In genomic region chr1:27713869-27714513, GRCh38 we compare ENCODE assay signal across 23 cellular contexts. TPM values are rescaled to one million over a fixed set of nuclear protein-coding genes. Genes with fewer than 3 reads are reported as not detected.
A peak's percentile ranks its signal among the peaks of the same experiment; 100 is the strongest.
DNase-seq lines count a peak whose midpoint lies in the region; ATAC-seq, FAIRE-seq and TF ChIP-seq lines count a peak whose summit lies in the region.
"Had no signal": no experiment of that assay in that cellular context is flagged by ENCODE, and none has a peak within 500 bp of the region (broad histone marks: within the 10 kb centered on the region; RNA-seq: fewer than 3 reads in every experiment).

No MANE protein-coding gene starts in this region.

- H3K27me3 Mint-ChIP-seq in astrocyte (ENCODE audit: low read depth, unreplicated experiment) (peaks cover 2% of the 10 kb centered on the region), nephron (ENCODE audit: low read depth) (peaks cover 11% of the 10 kb centered on the region)

- H3K4me3 Mint-ChIP-seq in astrocyte (ENCODE audit: unreplicated experiment), result no peak overlapping the region
- no peak overlapping the region for H3K4me3 Mint-ChIP-seq in nephron
- H3K4me3 Mint-ChIP-seq: CD8-positive, alpha-beta T cell had no signal

- H3K4me2 ChIP-seq in astrocyte (ENCODE audit: low read length), result no peak overlapping the region

- H3K9me3 ChIP-seq in cardiac muscle cell (ENCODE audit: low read depth) (no peaks in the 10 kb centered on the region), left ventricle myocardium inferior (replicated peaks) (peaks cover 11% of the 10 kb centered on the region), astrocyte (ENCODE audit: insufficient read depth, low read depth, low read length) (no peaks in the 10 kb centered on the region), thyroid gland (no peaks in the 10 kb centered on the region), kidney (ENCODE audit: control insufficient read depth in 1 of 2, low read length in 2 of 2) (peaks cover 0 to 7% of the 10 kb centered on the region in 2 donors)

- no peak for TF ChIP-seq POLR2A in thyroid gland (IDR thresholded peaks at IDR 0.05)

- no peaks in the 10 kb centered on the region for H3K27me3 ChIP-seq in cardiac muscle cell
- H3K27me3 ChIP-seq in left ventricle myocardium inferior (ENCODE audit: low read depth), result peaks cover 13% of the 10 kb centered on the region
- H3K27me3 ChIP-seq in astrocyte (ENCODE audit: insufficient read depth, low read length), result peaks cover 10% of the 10 kb centered on the region
- H3K27me3 ChIP-seq in thyroid gland, result no peaks in the 10 kb centered on the region

- TF ChIP-seq CTCF in cardiac muscle cell (IDR thresholded peaks at IDR 0.05; ENCODE audit: low read depth, low read length) (no peak), left ventricle myocardium inferior (IDR thresholded peaks at IDR 0.05; ENCODE audit: borderline replicate concordance) (no peak), astrocyte (IDR thresholded peaks at IDR 0.05; ENCODE audit: insufficient read depth, low read depth, low read length) (no peak), nephron (IDR thresholded peaks at IDR 0.05; ENCODE audit: unreplicated experiment in 3 of 3) (no peak), thyroid gland (IDR thresholded peaks at IDR 0.05) (no peak), kidney (IDR thresholded peaks at IDR 0.05; ENCODE audit: borderline replicate concordance, extremely low read depth, insufficient read depth) (no peak)

- H3K4me1 ChIP-seq in cardiac muscle cell (ENCODE audit: low read depth), result peaks cover 9% of the 10 kb centered on the region
- H3K4me1 ChIP-seq in left ventricle myocardium inferior, result no peaks in the 10 kb centered on the region
- H3K4me1 ChIP-seq in astrocyte (ENCODE audit: insufficient read depth, low read length), result no peaks in the 10 kb centered on the region
- H3K4me1 ChIP-seq in thyroid gland, result peaks cover 25 to 32% of the 10 kb centered on the region in 2 donors
- no peaks in the 10 kb centered on the region for H3K4me1 ChIP-seq in kidney (ENCODE audit: control insufficient read depth in 1 of 2, insufficient read depth in 1 of 2, low read depth in 1 of 2, low read length in 2 of 2)

- H3K27ac ChIP-seq in cardiac muscle cell (peak overlapping the region; percentile 46), left ventricle myocardium inferior (replicated peaks) (no peak overlapping the region), astrocyte (ENCODE audit: low read depth, low read length) (no peak overlapping the region), thyroid gland (peak overlapping the region; percentile 25 to 80 (median 79)), kidney (ENCODE audit: low read depth in 2 of 2, low read length in 2 of 2) (no peak overlapping the region)
- H3K27ac ChIP-seq: 22Rv1, GM23248, HL-60 had no signal

- ATAC-seq in left lobe of liver, result no peak
- ATAC-seq: CD8-positive, alpha-beta T cell had no signal

- H2AFZ ChIP-seq in astrocyte (ENCODE audit: low read depth, low read length), result no peak overlapping the region
- H2AFZ ChIP-seq: GM23248 had no signal

- no peaks in the 10 kb centered on the region for H3K79me2 ChIP-seq in astrocyte (ENCODE audit: insufficient read depth, low read length)

- intact Hi-C loops in left ventricle myocardium inferior (cut with micrococcal nuclease) (no loop called here), thyroid gland (cut with DNase I) (no loop called here), kidney (cut with DNase I) (no loop called here)

- DNase-seq in cardiac muscle cell (ENCODE audit: low read depth in 1 of 2, low spot score in 1 of 2) (no peak), left ventricle myocardium inferior (no peak), astrocyte (ENCODE audit: low read depth) (no peak), thyroid gland (peak in 1 of 2 donors; percentile 35), DMS153 (lab: John Stamatoyannopoulos, UW) (no peak), kidney (no peak), left lobe of liver (ENCODE audit: low spot score) (no peak)
- DNase-seq: ACHN; C1 segment of cervical spinal cord; CD8-positive, alpha-beta T cell; GM23248; HCEC 1CT; Karpas-422; NCI-H1694; NCI-H2171; NCI-H345; NCI-H524 treated with DMSO at 0.1 percent for 48 hours; NCI-H82; Right ventricle myocardium superior had no signal

- H3K27ac Mint-ChIP-seq in astrocyte (ENCODE audit: unreplicated experiment), result peak overlapping the region; percentile 51
- peak overlapping the region; percentile 39 to 62 (median 50) for H3K27ac Mint-ChIP-seq in nephron
- H3K27ac Mint-ChIP-seq: CD8-positive, alpha-beta T cell had no signal

- H3K9ac ChIP-seq in astrocyte (ENCODE audit: low read length) (no peak overlapping the region), kidney (ENCODE audit: low read length in 2 of 2) (no peak overlapping the region)
- H3K9ac ChIP-seq: GM23248 had no signal

- H4K20me1 ChIP-seq in astrocyte (ENCODE audit: insufficient read depth, low read length), result no peaks in the 10 kb centered on the region

- no peak for FAIRE-seq in astrocyte (lab: Jason Lieb, UNC)
- no peak for FAIRE-seq in kidney (lab: Jason Lieb, UNC)
- FAIRE-seq: D721Med had no signal

- H3K9me3 Mint-ChIP-seq in astrocyte (ENCODE audit: unreplicated experiment) (peaks cover 11% of the 10 kb centered on the region), nephron (peaks cover 5% of the 10 kb centered on the region)

- H3K36me3 Mint-ChIP-seq in astrocyte (ENCODE audit: low read depth, unreplicated experiment) (peaks cover 6% of the 10 kb centered on the region), nephron (ENCODE audit: low read depth) (no peaks in the 10 kb centered on the region)
- H3K36me3 Mint-ChIP-seq: CD8-positive, alpha-beta T cell had no signal

- 65 to 76% methylated on average over 3 of the region's 3 CpGs for WGBS in thyroid gland, 2 donors

- peaks cover 14% of the 10 kb centered on the region for H3K4me1 Mint-ChIP-seq in astrocyte (ENCODE audit: low read depth, unreplicated experiment)
- H3K4me1 Mint-ChIP-seq in nephron, result peaks cover 10% of the 10 kb centered on the region

- H3K4me3 ChIP-seq in cardiac muscle cell, result no peak overlapping the region
- no peak overlapping the region for H3K4me3 ChIP-seq in left ventricle myocardium inferior
- no peak overlapping the region for H3K4me3 ChIP-seq in astrocyte (ENCODE audit: insufficient read depth, low read depth, low read length)
- H3K4me3 ChIP-seq in thyroid gland (replicated peaks in 1 of 3), result no peak overlapping the region
- no peak overlapping the region for H3K4me3 ChIP-seq in kidney (ENCODE audit: low read length in 2 of 2)
- H3K4me3 ChIP-seq: GM23248 had no signal

- H3K36me3 ChIP-seq in cardiac muscle cell (no peaks in the 10 kb centered on the region), left ventricle myocardium inferior (no peaks in the 10 kb centered on the region), astrocyte (ENCODE audit: insufficient read depth, low read length) (no peaks in the 10 kb centered on the region), thyroid gland (no peaks in the 10 kb centered on the region), kidney (ENCODE audit: control insufficient read depth in 1 of 2, insufficient read depth in 2 of 2, low read length in 2 of 2) (no peaks in the 10 kb centered on the region)

RNA-seq across cellular contexts. Expression of gene FAM76A, which starts 11.8 kb away (rescaled TPM):
- total RNA-seq in cardiac muscle cell (12.6 and 13.4 TPM in 2 replicates), left ventricle myocardium inferior (9.9 TPM), astrocyte (6.1 and 6.2 TPM in 2 replicates), thyroid gland (10 to 100 TPM; 23.7 to 32.6 (median 30.7) TPM), kidney (17.0 TPM), left lobe of liver (4.4 TPM)
- polyA plus RNA-seq in cardiac muscle cell (3.5 and 6.7 TPM in 2 replicates), kidney (ENCODE audit: insufficient read depth, low read depth, low replicate concordance) (5.9 TPM)

RNA-seq across cellular contexts. Expression of gene IFI6, which starts 42.0 kb away (rescaled TPM):
- total RNA-seq in cardiac muscle cell (30.4 and 36.5 TPM in 2 replicates), left ventricle myocardium inferior (39.2 TPM), astrocyte (3,307 and 4,155 TPM in 2 replicates), thyroid gland (100 to 1,000 TPM; 120 to 174 (median 150) TPM), kidney (69.5 TPM), left lobe of liver (13.1 TPM)
- polyA plus RNA-seq in cardiac muscle cell (35.2 and 56.2 TPM in 2 replicates), kidney (ENCODE audit: insufficient read depth, low read depth, low replicate concordance) (148 TPM)

RNA-seq across cellular contexts. Expression of gene STX12, which starts 59.0 kb away (rescaled TPM):
- total RNA-seq in cardiac muscle cell (17.8 and 36.5 TPM in 2 replicates), left ventricle myocardium inferior (22.0 TPM), astrocyte (62.1 and 64.0 TPM in 2 replicates), thyroid gland (100 to 1,000 TPM; 169 to 265 (median 221) TPM), kidney (49.0 TPM), left lobe of liver (14.4 TPM)
- polyA plus RNA-seq in cardiac muscle cell (18.5 and 22.3 TPM in 2 replicates), kidney (ENCODE audit: insufficient read depth, low read depth, low replicate concordance) (27.9 TPM)

Comparison
In these comparisons a context has a peak if more than half of its experiments do, and no peak if none do; other contexts are left out.
1. H3K27ac ChIP-seq: peak in cardiac muscle cell (single experiment) and thyroid gland (3 of 3); none in left ventricle myocardium inferior (single experiment), astrocyte (single experiment) and kidney (0 of 2).
2. RNA of gene IFI6, which starts 42.0 kb away (total RNA-seq): 3,307 to 4,155 TPM in astrocyte; 120 to 174 TPM in thyroid gland, 69.5 TPM in kidney (single experiment), 39.2 TPM in left ventricle myocardium inferior (single experiment), 30.4 to 36.5 TPM in cardiac muscle cell and 13.1 TPM in left lobe of liver (single experiment); every median in the first group is over 10 times any median in the second.